8 cellular contexts compared by ENCODE assay signal in genomic region chr10:93560541-93560940, GRCh38. TPM values are rescaled to one million over a fixed set of nuclear protein-coding genes. Genes with fewer than 3 reads are reported as not detected.
"Had no signal": no experiment of that assay in that cellular context is flagged by ENCODE, and none has a peak within 500 bp of the region (broad histone marks: within the 10 kb centered on the region; RNA-seq: fewer than 3 reads in every experiment).

No MANE protein-coding gene starts in this region.

- H3K4me3 ChIP-seq: GM23338 had no signal

- FAIRE-seq: H1, H54, HTR-8/SVneo had no signal

- H3K4me2 ChIP-seq: GM23338 had no signal

- ATAC-seq: GM23338 had no signal

- H2AFZ ChIP-seq: GM23338 had no signal

- DNase-seq: H9, HCEC 1CT had no signal

RNA-seq across cellular contexts. Expression of gene FFAR4, which starts 5.9 kb away (rescaled TPM):
- total RNA-seq: GM23338, H1, H9 had no signal
- polyA plus RNA-seq: H1, IgD-negative memory B cell had no signal

RNA-seq across cellular contexts. Expression of gene RBP4, which starts 40.5 kb away (rescaled TPM):
- total RNA-seq: H9 had no signal
- polyA plus RNA-seq: IgD-negative memory B cell had no signal

RNA-seq across cellular contexts. Expression of gene PDE6C, which starts 51.8 kb away (rescaled TPM):
- total RNA-seq: GM23338, H1, H9, HT-29 had no signal
- polyA plus RNA-seq: H1, IgD-negative memory B cell had no signal
